In genomic region chr10:103701380-103702222, GRCh38 we compare ENCODE assay signal across 23 cellular contexts.
"Had no signal": no experiment of that assay in that cellular context is flagged by ENCODE, and none has a peak within 500 bp of the region (broad histone marks: within the 10 kb centered on the region; RNA-seq: fewer than 3 reads in every experiment).

No MANE protein-coding gene starts in this region.

- H3K27ac ChIP-seq: epithelial cell of prostate, gastrocnemius medialis, heart right ventricle, neutrophil, psoas muscle, spleen had no signal

- DNase-seq: effector memory CD8-positive, alpha-beta T cell; gastrocnemius medialis; heart right ventricle; hypothalamus; kidney glomerular epithelial cell; mammary epithelial cell; naive thymus-derived CD4-positive, alpha-beta T cell; nephron progenitor cell; psoas muscle; retina; spleen; stimulated activated CD4-positive, alpha-beta T cell treated with anti-CD3 and anti-CD28 coated beads, Interleukin-15, amount 100 ng/mL, for 24 hours; stimulated activated CD4-positive, alpha-beta T cell treated with anti-CD3 and anti-CD28 coated beads, Interleukin-1b, Interleukin-23, amount 100 ng/mL, for 48 hours; stimulated activated CD4-positive, alpha-beta T cell treated with anti-CD3 and anti-CD28 coated beads, Interleukin-4, amount 100 ng/mL, for 4 hours; stimulated activated naive B cell treated with anti-CD40 and anti-IgM and Interleukin-4, amounts not matched to agents 10 μg/mL and 1 μg/mL and 100 μg/mL, for 72 hours; stimulated activated naive CD8-positive, alpha-beta T cell treated with anti-CD3 and anti-CD28 coated beads, Interleukin-15, amount 100 ng/mL, for 72 hours; trophoblast cell had no signal

- FAIRE-seq: islet of Langerhans had no signal

- ATAC-seq: effector memory CD8-positive, alpha-beta T cell; gastrocnemius medialis; heart right ventricle; left lobe of liver; naive thymus-derived CD4-positive, alpha-beta T cell; psoas muscle; sciatic nerve; stimulated activated naive B cell treated with anti-CD40 and anti-IgM and Interleukin-4, amounts not matched to agents 10 μg/mL and 1 μg/mL and 100 μg/mL, for 72 hours; stimulated activated naive CD8-positive, alpha-beta T cell treated with anti-CD3 and anti-CD28 coated beads, Interleukin-15, amount 100 ng/mL, for 72 hours had no signal

- H3K9me3 ChIP-seq: esophagus muscularis mucosa, gastrocnemius medialis, heart right ventricle, neutrophil, psoas muscle, spleen had no signal

- H3K36me3 ChIP-seq: gastrocnemius medialis, heart right ventricle, neutrophil, spleen had no signal

- H3K4me3 ChIP-seq: esophagus muscularis mucosa, gastrocnemius medialis, heart right ventricle, psoas muscle, spleen had no signal

- H3K27me3 ChIP-seq: esophagus muscularis mucosa, gastrocnemius medialis, heart right ventricle, spleen had no signal
